In the genomic region with DNA sequence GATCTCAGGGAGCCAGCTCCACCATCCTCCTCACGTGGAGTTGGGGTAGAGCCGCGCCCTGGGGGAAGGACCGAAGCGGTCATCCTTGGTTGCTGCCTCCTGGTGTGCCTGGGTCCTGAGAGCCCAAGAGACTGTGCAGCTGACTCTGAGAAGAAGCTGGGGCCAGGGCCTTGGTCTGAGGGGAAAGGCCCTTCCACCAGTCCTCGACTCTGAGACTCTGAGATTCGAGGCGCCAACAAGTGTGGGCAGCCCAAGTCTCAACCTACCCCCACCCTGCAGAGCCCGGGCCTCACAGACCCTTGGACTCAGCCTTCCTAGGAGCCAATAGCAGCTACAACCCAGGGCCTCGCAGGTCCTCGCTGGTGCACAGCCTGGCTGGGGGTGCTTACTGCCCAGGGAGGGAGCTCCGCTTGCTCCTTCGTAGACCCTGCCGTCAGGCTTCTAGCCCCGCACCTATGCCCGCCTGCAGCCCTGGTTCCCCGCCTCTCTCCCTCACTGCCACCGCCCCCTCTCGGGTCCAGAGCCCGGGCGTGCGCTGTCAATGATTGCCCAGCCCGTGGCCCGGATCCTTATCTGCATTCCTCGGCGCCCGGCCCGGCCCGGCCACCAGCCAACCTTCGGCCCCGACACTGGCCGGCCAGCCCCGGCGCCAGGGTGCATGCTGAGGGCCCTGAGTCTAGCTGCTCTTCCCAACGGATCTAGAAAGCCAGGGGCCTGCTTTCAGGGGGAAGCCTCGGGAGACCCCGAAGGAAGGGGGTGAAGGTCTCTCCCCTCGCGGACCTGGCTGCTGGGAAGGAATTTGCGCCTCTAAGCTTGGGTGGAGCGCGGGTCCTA, we compare ENCODE assay signal across 8 cellular contexts. TPM values are rescaled to one million over a fixed set of nuclear protein-coding genes. Genes with fewer than 3 reads are reported as not detected.
A peak's percentile ranks its signal among the peaks of the same experiment; 100 is the strongest.
DNase-seq lines count a peak whose midpoint lies in the region; ATAC-seq and TF ChIP-seq lines count a peak whose summit lies in the region.

No MANE protein-coding gene starts in this region.

- DNase-seq in CD8-positive, alpha-beta T cell, result no peak
- DNase-seq in HuH-7 (ENCODE audit: low spot score) (peak; percentile 89), OCI-LY7 (ENCODE audit: low spot score) (no peak), inferior parietal cortex (ENCODE audit: extremely low spot score) (no peak)
- no peak for DNase-seq in effector memory CD8-positive, alpha-beta T cell
- DNase-seq in naive thymus-derived CD8-positive, alpha-beta T cell, result peak in 1 of 10 donors; percentile 8

- no peaks in the 10 kb centered on the region for H3K79me2 ChIP-seq in OCI-LY7 (ENCODE audit: insufficient read depth, low read depth, low read length)

- POLR2A ChIA-PET in CD8-positive, alpha-beta T cell (lab: Charles Lee), result interaction anchor here (0.9 kb wide), 1 partner anchor 96 kb away, joined by 5 read pairs; no protein-coding TSS in a partner anchor
- POLR2A ChIA-PET in naive thymus-derived CD8-positive, alpha-beta T cell (lab: Charles Lee), result interaction anchor here (1.0 kb wide), 1 partner anchor 95 kb away, joined by 3 read pairs; no protein-coding TSS in a partner anchor
- POLR2A ChIA-PET in OCI-LY7 (lab: Charles Lee), result no interaction called here

- peak; percentile 3 for ATAC-seq in CD8-positive, alpha-beta T cell
- ATAC-seq in effector memory CD8-positive, alpha-beta T cell (replicated peaks), result no peak
- no peak for ATAC-seq in naive thymus-derived CD8-positive, alpha-beta T cell
- ATAC-seq in GM19467 (IDR thresholded peaks at IDR 0.05; ENCODE audit: unreplicated experiment), result no peak
- ATAC-seq in GM18502 (IDR thresholded peaks at IDR 0.05; ENCODE audit: poor library complexity, unreplicated experiment), result no peak

- no peaks in the 10 kb centered on the region for H4K20me1 ChIP-seq in OCI-LY7 (ENCODE audit: insufficient read depth, low read length)

- H3K27me3 ChIP-seq in CD8-positive, alpha-beta T cell (ENCODE audit: insufficient read depth, low read length), result peaks cover 29% of the 10 kb centered on the region

- intact Hi-C loops in CD8-positive, alpha-beta T cell (cut with DNase I, micrococcal nuclease), result loop anchor here (1.0 to 2.0 kb wide), 6 partner anchors 61 to 240 kb away; no protein-coding TSS in a partner anchor
- intact Hi-C loops in OCI-LY7 (cut with micrococcal nuclease; ENCODE audit: unreplicated experiment), result loop anchor here (1.0 to 5.0 kb wide), 4 partner anchors 44 to 236 kb away; no protein-coding TSS in a partner anchor

- TF ChIP-seq CTCF in CD8-positive, alpha-beta T cell (IDR thresholded peaks at IDR 0.05), result no peak
- no peak for TF ChIP-seq CTCF in OCI-LY7 (conservative IDR thresholded peaks at IDR 0.05; ENCODE audit: low read length)

- no peaks in the 10 kb centered on the region for H3K36me3 Mint-ChIP-seq in CD8-positive, alpha-beta T cell
- no peaks in the 10 kb centered on the region for H3K36me3 Mint-ChIP-seq in effector memory CD8-positive, alpha-beta T cell (ENCODE audit: insufficient read depth)
- H3K36me3 Mint-ChIP-seq in naive thymus-derived CD8-positive, alpha-beta T cell, result peaks cover 0 to 4% (median 0%) of the 10 kb centered on the region in 3 donors

- CTCF ChIA-PET in CD8-positive, alpha-beta T cell (lab: Charles Lee), result interaction anchor here (0.7 to 6.3 kb wide), 41 partner anchors 9 to 320 kb away, joined by 3 to 98 read pairs (median 5); a partner anchor contains a TSS
- CTCF ChIA-PET in OCI-LY7 (lab: Charles Lee; ENCODE audit: unreplicated experiment), result interaction anchor here (0.8 to 1.1 kb wide), 2 partner anchors 63 to 95 kb away, joined by 3 to 4 read pairs; no protein-coding TSS in a partner anchor

- H3K27me3 Mint-ChIP-seq in CD8-positive, alpha-beta T cell (ENCODE audit: low read depth), result peaks cover 62% of the 10 kb centered on the region
- H3K27me3 Mint-ChIP-seq in effector memory CD8-positive, alpha-beta T cell, result peaks cover 74 to 92% of the 10 kb centered on the region in 2 donors
- peaks cover 37 to 82% (median 53%) of the 10 kb centered on the region in 5 donors for H3K27me3 Mint-ChIP-seq in naive thymus-derived CD8-positive, alpha-beta T cell

- no peaks in the 10 kb centered on the region for H3K9me2 ChIP-seq in OCI-LY7 (ENCODE audit: insufficient read depth, low read length)

- no peak overlapping the region for H3K27ac Mint-ChIP-seq in CD8-positive, alpha-beta T cell
- H3K27ac Mint-ChIP-seq in effector memory CD8-positive, alpha-beta T cell, result no peak overlapping the region
- peak overlapping the region in 1 of 10 donors; percentile 65 for H3K27ac Mint-ChIP-seq in naive thymus-derived CD8-positive, alpha-beta T cell

- H3K4me2 ChIP-seq in OCI-LY7 (ENCODE audit: low read length), result no peak overlapping the region

- H3K4me3 ChIP-seq in CD8-positive, alpha-beta T cell (ENCODE audit: low read depth, low read length), result no peak overlapping the region
- H3K4me3 ChIP-seq in OCI-LY7 (ENCODE audit: low read depth, low read length, poor library complexity, severe bottlenecking), result no peak overlapping the region

- no TSS peak for BruUV-seq in OCI-LY7 (replicated peaks; lab: Mats Ljungman, UMichigan)

- H2AFZ ChIP-seq in OCI-LY7 (ENCODE audit: low read length), result no peak overlapping the region

- H3K9me3 ChIP-seq in CD8-positive, alpha-beta T cell (ENCODE audit: low read length), result no peaks in the 10 kb centered on the region
- no peaks in the 10 kb centered on the region for H3K9me3 ChIP-seq in OCI-LY7 (ENCODE audit: low read length)

- no peak overlapping the region for H3K27ac ChIP-seq in CD8-positive, alpha-beta T cell (ENCODE audit: low read depth, low read length)
- H3K27ac ChIP-seq in OCI-LY7 (ENCODE audit: low read depth, low read length, poor library complexity, severe bottlenecking), result no peak overlapping the region

- peaks cover 35% of the 10 kb centered on the region for H3K4me1 ChIP-seq in CD8-positive, alpha-beta T cell (ENCODE audit: insufficient read depth, low read length)
- no peaks in the 10 kb centered on the region for H3K4me1 ChIP-seq in OCI-LY7 (ENCODE audit: insufficient read depth, low read length, poor library complexity, severe bottlenecking)

- no peak overlapping the region for H3K4me3 Mint-ChIP-seq in CD8-positive, alpha-beta T cell
- H3K4me3 Mint-ChIP-seq in effector memory CD8-positive, alpha-beta T cell, result peak overlapping the region; percentile 63 to 66
- peak overlapping the region in 8 of 10 donors; percentile 11 to 87 (median 66) for H3K4me3 Mint-ChIP-seq in naive thymus-derived CD8-positive, alpha-beta T cell

- H3K36me3 ChIP-seq in CD8-positive, alpha-beta T cell (ENCODE audit: insufficient read depth, low read length), result no peaks in the 10 kb centered on the region
- no peaks in the 10 kb centered on the region for H3K36me3 ChIP-seq in OCI-LY7 (ENCODE audit: insufficient read depth, low read length)

- peaks cover 26% of the 10 kb centered on the region for H3K4me1 Mint-ChIP-seq in CD8-positive, alpha-beta T cell (ENCODE audit: low read depth)
- peaks cover 9 to 15% of the 10 kb centered on the region in 2 donors for H3K4me1 Mint-ChIP-seq in effector memory CD8-positive, alpha-beta T cell (ENCODE audit: low read depth in 2 of 2)
- H3K4me1 Mint-ChIP-seq in naive thymus-derived CD8-positive, alpha-beta T cell, result peaks cover 15 to 28% (median 20%) of the 10 kb centered on the region in 4 donors

- H3K9me3 Mint-ChIP-seq in CD8-positive, alpha-beta T cell, result no peaks in the 10 kb centered on the region
- H3K9me3 Mint-ChIP-seq in effector memory CD8-positive, alpha-beta T cell, result no peaks in the 10 kb centered on the region
- H3K9me3 Mint-ChIP-seq in naive thymus-derived CD8-positive, alpha-beta T cell, result no peaks in the 10 kb centered on the region

RNA-seq across cellular contexts. Expression of a gene that starts 2.0 kb away (rescaled TPM):
- total RNA-seq in CD8-positive, alpha-beta T cell, result not detected
- not detected for total RNA-seq in naive thymus-derived CD8-positive, alpha-beta T cell
- polyA plus RNA-seq in naive thymus-derived CD8-positive, alpha-beta T cell, result not detected
- total RNA-seq in OCI-LY7 (2014; rRNA removed; shearing (Covaris generic)), result not detected in 2 replicates
- not detected in 2 replicates for total RNA-seq in OCI-LY7 (2022)

RNA-seq across cellular contexts. Expression of a gene that starts 17.4 kb away (rescaled TPM):
- total RNA-seq in CD8-positive, alpha-beta T cell, result not detected
- total RNA-seq in naive thymus-derived CD8-positive, alpha-beta T cell, result not detected
- under 1 TPM in 1 of 3 donors, not detected in 2; 0.23 TPM for polyA plus RNA-seq in naive thymus-derived CD8-positive, alpha-beta T cell
- not detected in 2 replicates for total RNA-seq in OCI-LY7 (2014; rRNA removed; shearing (Covaris generic))
- total RNA-seq in OCI-LY7 (2022), result not detected in 2 replicates
